Comparison of ENCODE assay signal across 9 cellular contexts in the genomic region with DNA sequence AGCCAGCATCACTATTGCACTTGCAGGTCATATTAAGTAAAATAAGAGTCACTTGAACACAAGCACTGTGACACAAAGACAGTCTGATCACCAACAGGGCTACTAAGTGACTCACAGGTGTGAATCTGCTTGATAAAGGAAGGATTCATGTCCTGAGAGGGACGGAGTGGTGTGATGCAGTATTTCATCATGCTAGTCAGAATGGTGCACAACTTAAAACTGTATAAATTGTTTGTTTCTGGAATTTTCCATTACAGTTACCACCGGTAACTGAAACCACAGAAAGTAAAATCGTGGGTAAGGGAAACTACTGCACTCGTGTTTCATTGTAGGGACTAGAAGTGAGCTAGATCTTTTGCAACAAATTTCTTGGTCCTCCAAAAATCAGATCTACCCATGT.
A peak's percentile ranks its signal among the peaks of the same experiment; 100 is the strongest.
DNase-seq lines count a peak whose midpoint lies in the region; ATAC-seq and TF ChIP-seq lines count a peak whose summit lies in the region.
"Had no signal": no experiment of that assay in that cellular context is flagged by ENCODE, and none has a peak within 500 bp of the region (broad histone marks: within the 10 kb centered on the region; RNA-seq: fewer than 3 reads in every experiment).

No MANE protein-coding gene starts in this region.

- CTCF ChIA-PET in SK-N-SH (lab: Yijun Ruan, JAX) = interaction anchor here (1.0 to 1.4 kb wide), 2 partner anchors 90 to 110 kb away, joined by 3 read pairs; no protein-coding TSS in a partner anchor
- CTCF ChIA-PET in CD8-positive, alpha-beta memory T cell (lab: Charles Lee) = interaction anchor here (1.5 kb wide), 1 partner anchor 13 kb away, joined by 3 read pairs; no protein-coding TSS in a partner anchor

- H4K20me1 ChIP-seq in SK-N-SH (ENCODE audit: insufficient read depth) = no peaks in the 10 kb centered on the region

- no peaks in the 10 kb centered on the region for H3K27me3 ChIP-seq in SK-N-SH (ENCODE audit: insufficient read depth)
- H3K27me3 ChIP-seq in CD8-positive, alpha-beta memory T cell (ENCODE audit: insufficient read depth, low read length, poor library complexity, severe bottlenecking) = no peaks in the 10 kb centered on the region

- H2AFZ ChIP-seq in SK-N-SH (ENCODE audit: low read depth) = no peak overlapping the region

- H3K27me3 Mint-ChIP-seq in CD8-positive, alpha-beta memory T cell = no peaks in the 10 kb centered on the region

- H3K4me2 ChIP-seq in SK-N-SH = peak overlapping the region; percentile 6; the same call in 1 of the 2 replicates

- no peak for TF ChIP-seq CTCF in SK-N-SH (IDR thresholded peaks at IDR 0.05)
- TF ChIP-seq CTCF in omental fat pad (IDR thresholded peaks at IDR 0.05) = no peak

- peaks cover 35% of the 10 kb centered on the region for H3F3A ChIP-seq in SK-N-SH (replicated peaks; ENCODE audit: insufficient read depth)

- H3K4me1 ChIP-seq in SK-N-SH (ENCODE audit: control insufficient read depth in 1 of 2, insufficient read depth in 2 of 2, low read depth in 1 of 2, low read length in 1 of 2) = peaks cover 14 to 58% of the 10 kb centered on the region in 2 experiments
- peaks cover 12% of the 10 kb centered on the region for H3K4me1 ChIP-seq in CD8-positive, alpha-beta memory T cell (ENCODE audit: insufficient read depth, low read length)

- no peaks in the 10 kb centered on the region for H3K9me2 ChIP-seq in SK-N-SH

- H3K4me3 Mint-ChIP-seq in CD8-positive, alpha-beta memory T cell = peak overlapping the region in 2 of 7 donors; percentile 3 to 6

- ATAC-seq in GM18873 (IDR thresholded peaks at IDR 0.05; ENCODE audit: low FRiP score, unreplicated experiment) (peak; percentile 66), HG02798 (IDR thresholded peaks at IDR 0.05; ENCODE audit: poor library complexity, unreplicated experiment) (peak; percentile 67), omental fat pad (ENCODE audit: low FRiP score) (no peak)
- ATAC-seq: lower lobe of right lung had no signal

- H3K4me1 Mint-ChIP-seq in CD8-positive, alpha-beta memory T cell = peaks cover 22 to 26% (median 25%) of the 10 kb centered on the region in 3 donors

- no peaks in the 10 kb centered on the region for H3K36me3 Mint-ChIP-seq in CD8-positive, alpha-beta memory T cell

- H3K9me3 Mint-ChIP-seq in CD8-positive, alpha-beta memory T cell = peaks cover 0 to 1% (median 0%) of the 10 kb centered on the region in 5 donors

- no peaks in the 10 kb centered on the region for H3K36me3 ChIP-seq in SK-N-SH (replicated peaks in 1 of 2; ENCODE audit: control insufficient read depth in 1 of 2, insufficient read depth in 2 of 2, low read length in 1 of 2)
- H3K36me3 ChIP-seq in CD8-positive, alpha-beta memory T cell (ENCODE audit: insufficient read depth, low read length) = no peaks in the 10 kb centered on the region
- H3K36me3 ChIP-seq: lower lobe of right lung had no signal

- no peak for TF ChIP-seq RAD21 in SK-N-SH (IDR thresholded peaks at IDR 0.05; ENCODE audit: low read length)

- H3K9ac ChIP-seq in SK-N-SH = no peak overlapping the region

- WGBS in SK-N-SH (ENCODE audit: low lambda C conversion rate) = 58% methylated on average over 4 of the region's 4 CpGs

- no peak overlapping the region for H3K4me3 ChIP-seq in SK-N-SH (ENCODE audit: low read depth in 2 of 2, low read length in 1 of 2)
- no peak overlapping the region for H3K4me3 ChIP-seq in CD8-positive, alpha-beta memory T cell (ENCODE audit: low read length)
- H3K4me3 ChIP-seq: lower lobe of right lung had no signal

- peak in 1 of 2 experiments; percentile 39; a peak in 1 of 4 replicates for TF ChIP-seq EP300 in SK-N-SH (IDR thresholded peaks at IDR 0.05; ENCODE audit: borderline replicate concordance in 1 of 2, low read depth in 1 of 2, low read length in 1 of 2)

- H3K9me3 ChIP-seq in SK-N-SH = no peaks in the 10 kb centered on the region
- H3K9me3 ChIP-seq in CD8-positive, alpha-beta memory T cell (ENCODE audit: low read length) = no peaks in the 10 kb centered on the region
- H3K9me3 ChIP-seq: lower lobe of right lung had no signal

- H3K27ac Mint-ChIP-seq in CD8-positive, alpha-beta memory T cell = peak overlapping the region in 4 of 8 donors; percentile 7 to 41 (median 28)

- POLR2A ChIA-PET in SK-N-SH (lab: Yijun Ruan, JAX) = no interaction called here
- POLR2A ChIA-PET in CD8-positive, alpha-beta memory T cell (lab: Charles Lee) = no interaction called here

- no peak overlapping the region for H3K27ac ChIP-seq in SK-N-SH (ENCODE audit: low read depth in 2 of 2, low read length in 1 of 2)
- H3K27ac ChIP-seq in CD8-positive, alpha-beta memory T cell (ENCODE audit: low read depth, low read length) = no peak overlapping the region
- H3K27ac ChIP-seq: lower lobe of right lung had no signal

- H3K79me2 ChIP-seq in SK-N-SH (ENCODE audit: insufficient read depth) = no peaks in the 10 kb centered on the region

- no peak for DNase-seq in SK-N-SH
- peak; percentile 71 for DNase-seq in kidney tubule cell (ENCODE audit: low spot score)
- no peak for DNase-seq in 8988T
- no peak for DNase-seq in mucosa of gallbladder (ENCODE audit: low spot score)
- DNase-seq in CD8-positive, alpha-beta memory T cell = no peak
- no peak for DNase-seq in omental fat pad (ENCODE audit: low spot score)
- DNase-seq: lower lobe of right lung had no signal

TF ChIP-seq in SK-N-SH, 30 proteins besides CTCF, POLR2A, EP300 and RAD21:
- TF ChIP-seq NFIC (IDR thresholded peaks at IDR 0.05; ENCODE audit: borderline replicate concordance) (0 out of 2 replicates have a peak, but pooled peaks have one; percentile 14), MEF2A (IDR thresholded peaks at IDR 0.05; ENCODE audit: borderline replicate concordance, low read depth) (no peak), EZH2phosphoT487 (IDR thresholded peaks at IDR 0.05; ENCODE audit: borderline replicate concordance, low read depth) (no peak), FOSL2 (IDR thresholded peaks at IDR 0.05; ENCODE audit: borderline replicate concordance, low read depth) (no peak), FOXM1 (IDR thresholded peaks at IDR 0.05; ENCODE audit: low read depth) (no peak), TCF12 (IDR thresholded peaks at IDR 0.05) (no peak)
- TF ChIP-seq, protein P1, sequence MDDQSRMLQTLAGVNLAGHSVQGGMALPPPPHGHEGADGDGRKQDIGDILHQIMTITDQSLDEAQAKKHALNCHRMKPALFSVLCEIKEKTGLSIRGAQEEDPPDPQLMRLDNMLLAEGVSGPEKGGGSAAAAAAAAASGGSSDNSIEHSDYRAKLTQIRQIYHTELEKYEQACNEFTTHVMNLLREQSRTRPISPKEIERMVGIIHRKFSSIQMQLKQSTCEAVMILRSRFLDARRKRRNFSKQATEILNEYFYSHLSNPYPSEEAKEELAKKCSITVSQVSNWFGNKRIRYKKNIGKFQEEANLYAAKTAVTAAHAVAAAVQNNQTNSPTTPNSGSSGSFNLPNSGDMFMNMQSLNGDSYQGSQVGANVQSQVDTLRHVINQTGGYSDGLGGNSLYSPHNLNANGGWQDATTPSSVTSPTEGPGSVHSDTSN (IDR thresholded peaks at IDR 0.05) = peak; percentile 32; the same call in 1 of the 2 replicates
TF ChIP-seq in SK-N-SH: peak in this region for 2.
